ENCODE assay signal across 8 cellular contexts in the genomic region with DNA sequence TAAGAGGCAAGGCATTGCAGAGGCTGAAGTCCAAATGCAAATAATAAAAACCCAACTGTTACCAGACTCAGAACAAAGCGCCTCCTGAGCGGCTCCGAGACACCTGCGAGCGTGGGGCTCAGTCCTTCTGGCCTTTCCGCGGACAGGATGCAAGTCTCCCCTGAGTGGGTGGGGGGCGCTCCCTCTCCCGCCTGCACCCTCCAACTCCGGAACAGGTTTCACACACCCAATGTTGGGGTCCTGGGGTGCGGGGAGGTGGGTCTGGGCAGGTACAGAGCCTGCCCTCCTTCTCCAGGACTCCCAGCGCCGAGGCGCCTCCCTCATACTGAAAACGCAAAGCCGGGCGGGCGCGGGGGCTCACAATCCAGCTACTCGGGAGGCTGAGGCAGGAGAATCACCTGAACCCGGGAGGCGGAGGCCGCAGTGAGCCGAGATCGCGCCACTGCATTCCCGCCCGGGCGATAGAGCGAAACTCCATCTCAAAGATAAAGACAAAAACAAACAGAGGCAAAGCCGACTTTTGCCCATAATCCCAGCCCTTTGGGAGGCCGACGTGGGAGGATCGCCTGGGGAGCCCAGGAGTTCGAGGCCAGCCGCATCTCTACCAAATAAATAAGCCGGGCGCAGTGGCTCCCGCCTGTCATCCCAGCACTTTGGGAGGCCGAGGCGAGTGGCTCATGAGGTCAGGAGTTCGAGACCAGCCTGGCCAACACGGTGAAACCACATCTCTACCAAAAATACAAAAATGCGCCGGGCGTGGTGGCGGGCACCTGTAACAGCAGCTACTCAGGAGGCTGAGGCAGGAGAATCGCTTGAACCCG. TPM values are rescaled to one million over a fixed set of nuclear protein-coding genes. Genes with fewer than 3 reads are reported as not detected.
DNase-seq lines count a peak whose midpoint lies in the region; ATAC-seq and TF ChIP-seq lines count a peak whose summit lies in the region.

No MANE protein-coding gene starts in this region.

- H3K9me3 Mint-ChIP-seq in naive B cell = no peaks in the 10 kb centered on the region

- intact Hi-C loops in posterior vena cava (cut with DNase I) = no loop called here

- CTCF ChIA-PET in AG04450 (lab: Charles Lee) = interaction anchor here (0.7 kb wide), 1 partner anchor 29 kb away, joined by 3 read pairs; no protein-coding TSS in a partner anchor

- in situ Hi-C loops in brain microvascular endothelial cell (cut with HindIII; ENCODE audit: low pct_ligation_motif_present, low sequenced_read_pairs) = no loop called here

- peaks cover 24% of the 10 kb centered on the region for H3K36me3 ChIP-seq in HUES64 (ENCODE audit: insufficient read depth, low read length)
- H3K36me3 ChIP-seq in brain microvascular endothelial cell (replicated peaks) = no peaks in the 10 kb centered on the region

- POLR2A ChIA-PET in AG04450 (lab: Yijun Ruan, JAX) = no interaction called here

- H3K27me3 ChIP-seq in AG04450 (ENCODE audit: control insufficient read depth, insufficient read depth, low read length) = peaks cover 7% of the 10 kb centered on the region
- H3K27me3 ChIP-seq in HUES64 (ENCODE audit: insufficient read depth, low read length) = 0 out of 2 replicates have a peak, but pooled peaks cover 6% of the 10 kb centered on the region
- no peaks in the 10 kb centered on the region for H3K27me3 ChIP-seq in brain microvascular endothelial cell (replicated peaks)

- DNase-seq in AG04450 (ENCODE audit: low read depth, low spot score) = no peak
- no peak for DNase-seq in brain microvascular endothelial cell
- no peak for DNase-seq in naive B cell
- no peak for DNase-seq in KG1 (lab: John Stamatoyannopoulos, UW)
- DNase-seq in posterior vena cava (ENCODE audit: low spot score) = no peak

- H3K27ac Mint-ChIP-seq in naive B cell = peak overlapping the region in 2 of 6 donors; percentile 36 to 74

- TF ChIP-seq CTCF in AG04450 (IDR thresholded peaks at IDR 0.05; ENCODE audit: low read depth, low read length) = no peak
- TF ChIP-seq CTCF in brain microvascular endothelial cell (IDR thresholded peaks at IDR 0.05; ENCODE audit: low read depth, low read length, missing control alignments) = no peak

- no peaks in the 10 kb centered on the region for H3K27me3 Mint-ChIP-seq in naive B cell

- no peaks in the 10 kb centered on the region for H3K4me1 ChIP-seq in HUES64 (ENCODE audit: insufficient read depth, low read length)

- ATAC-seq in naive B cell (ENCODE audit: low read depth in 2 of 2) (no peak), HG02973 (IDR thresholded peaks at IDR 0.05; ENCODE audit: unreplicated experiment) (no peak), GM21825 (IDR thresholded peaks at IDR 0.05; ENCODE audit: unreplicated experiment) (no peak)

- H3K4me3 ChIP-seq in AG04450 (ENCODE audit: low read depth, low read length) (peak overlapping the region; percentile 79), HUES64 (ENCODE audit: low read length) (peak overlapping the region; percentile 93), brain microvascular endothelial cell (ENCODE audit: low read depth, low read length) (peak overlapping the region; percentile 70)

- peaks cover 8 to 13% (median 9%) of the 10 kb centered on the region in 3 donors for H3K4me1 Mint-ChIP-seq in naive B cell

- 80% methylated on average over 48 of the region's 49 CpGs for WGBS in HUES64

- H3K27ac ChIP-seq in AG04450 (ENCODE audit: low read depth, low read length) = no peak overlapping the region
- H3K27ac ChIP-seq in HUES64 (ENCODE audit: low read depth, low read length) = no peak overlapping the region; the same call in 1 of the 2 replicates
- H3K27ac ChIP-seq in brain microvascular endothelial cell = no peak overlapping the region

- no peaks in the 10 kb centered on the region for H3K36me3 Mint-ChIP-seq in naive B cell

- peak overlapping the region; percentile 96 for H3K9ac ChIP-seq in HUES64 (ENCODE audit: low read depth, low read length)

- peak overlapping the region; percentile 63 to 88 (median 78) for H3K4me3 Mint-ChIP-seq in naive B cell

- H3K9me3 ChIP-seq in AG04450 (ENCODE audit: control insufficient read depth, insufficient read depth, low read length) (no peaks in the 10 kb centered on the region), HUES64 (ENCODE audit: insufficient read depth, low read depth, low read length) (no peaks in the 10 kb centered on the region)

RNA-seq across cellular contexts. Expression of a gene that starts 0.9 kb away (rescaled TPM):
- polyA plus RNA-seq in AG04450 (2011; rRNA removed) = 4.2 and 5.1 TPM in 2 replicates
- 2.9 and 3.8 TPM in 2 replicates for polyA minus RNA-seq in AG04450 (2011; rRNA and poly(A)+ RNA removed)
- 37.1 TPM for polyA plus RNA-seq in HUES64 (2013, experiment 1 of 2)
- 36.0 TPM for polyA plus RNA-seq in HUES64 (2013, experiment 2 of 2)
- 1 to 10 TPM in 4 of 6 donors, under 1 TPM in 1, not detected in 1; 0.54 to 2.0 (median 1.3) TPM for polyA plus RNA-seq in naive B cell (ENCODE audit: low read depth in 6 of 6)
- under 1 TPM; 0.19 to 0.56 TPM for total RNA-seq in posterior vena cava
